Comparison of ENCODE assay signal across 8 cellular contexts in genomic region chr3:159765860-159766294, GRCh38.
DNase-seq lines count a peak whose midpoint lies in the region; ATAC-seq and TF ChIP-seq lines count a peak whose summit lies in the region.

No MANE protein-coding gene starts in this region.

- H3K9me3 ChIP-seq in heart right ventricle = no peaks in the 10 kb centered on the region
- H3K9me3 ChIP-seq in mucosa of rectum (ENCODE audit: control insufficient read depth in 2 of 2, low read length in 2 of 2) = no peaks in the 10 kb centered on the region
- H3K9me3 ChIP-seq in vagina = no peaks in the 10 kb centered on the region

- TF ChIP-seq CTCF in heart right ventricle (IDR thresholded peaks at IDR 0.05) (no peak), vagina (IDR thresholded peaks at IDR 0.05) (no peak)

- no peak for TF ChIP-seq POLR2A in vagina (IDR thresholded peaks at IDR 0.05)

- peak overlapping the region; percentile 67 to 93 (median 84) for H3K4me3 ChIP-seq in heart right ventricle
- peak overlapping the region; percentile 82 to 85 for H3K4me3 ChIP-seq in mucosa of rectum (ENCODE audit: low read length in 2 of 2)
- H3K4me3 ChIP-seq in vagina = peak overlapping the region; percentile 58 to 72

- WGBS in heart right ventricle, 2 donors = 42 to 47% methylated on average over 5 of the region's 5 CpGs

- DNase-seq in heart right ventricle (peak in 1 of 2 donors; percentile 48), cardiac septum (ENCODE audit: low spot score) (no peak), vagina (ENCODE audit: extremely low spot score in 2 of 2) (no peak), posterior cingulate gyrus (no peak), Kasumi-1 (lab: John Stamatoyannopoulos, UW) (no peak), T1000 (lab: John Stamatoyannopoulos, UW) (no peak)

- intact Hi-C loops in heart right ventricle (cut with DNase I) (loop anchor here in 6 of 10 donors (2.0 to 10.0 kb wide), 4 partner anchors 31 to 89 kb away; no protein-coding TSS in a partner anchor), cardiac septum (cut with DNase I) (loop anchor here (2.0 to 10.0 kb wide), 5 partner anchors 29 to 119 kb away; no protein-coding TSS in a partner anchor), vagina (cut with DNase I) (no loop called here), posterior cingulate gyrus (cut with DNase I) (loop anchor here (2.0 kb wide), 1 partner anchor 39 kb away; no protein-coding TSS in a partner anchor)

- H3K4me1 ChIP-seq in heart right ventricle (peaks cover 7 to 62% (median 43%) of the 10 kb centered on the region in 9 donors), mucosa of rectum (ENCODE audit: control insufficient read depth in 2 of 2, insufficient read depth in 2 of 2, low read length in 2 of 2) (peaks cover 8 to 15% of the 10 kb centered on the region in 2 donors), vagina (peaks cover 31% of the 10 kb centered on the region)

- peaks cover 0 to 7% (median 0%) of the 10 kb centered on the region in 9 donors for H3K36me3 ChIP-seq in heart right ventricle
- no peaks in the 10 kb centered on the region for H3K36me3 ChIP-seq in mucosa of rectum (ENCODE audit: control insufficient read depth in 2 of 2, insufficient read depth in 2 of 2, low read length in 2 of 2)
- H3K36me3 ChIP-seq in vagina = no peaks in the 10 kb centered on the region

- peak overlapping the region; percentile 91 to 99 (median 98) for H3K27ac ChIP-seq in heart right ventricle
- H3K27ac ChIP-seq in cingulate gyrus (ENCODE audit: low read depth, low read length) = peak overlapping the region; percentile 91
- peak overlapping the region; percentile 69 to 85 for H3K27ac ChIP-seq in mucosa of rectum (ENCODE audit: low read depth in 2 of 2, low read length in 2 of 2)
- H3K27ac ChIP-seq in vagina = peak overlapping the region; percentile 96

- peak in 6 of 8 donors; percentile 11 to 31 (median 18) for ATAC-seq in heart right ventricle

- H3K27me3 ChIP-seq in heart right ventricle = peaks cover 0 to 42% (median 0%) of the 10 kb centered on the region in 7 donors
- H3K27me3 ChIP-seq in mucosa of rectum (ENCODE audit: control insufficient read depth in 2 of 2, insufficient read depth in 2 of 2, low read length in 2 of 2) = peaks cover 0 to 1% of the 10 kb centered on the region in 2 donors
- H3K27me3 ChIP-seq in vagina = no peaks in the 10 kb centered on the region

- peak overlapping the region in 1 of 2 donors; percentile 49 for H3K9ac ChIP-seq in mucosa of rectum (ENCODE audit: low read depth in 1 of 2, low read length in 2 of 2)
